Comparison of ENCODE assay signal across 8 cellular contexts in the genomic region with DNA sequence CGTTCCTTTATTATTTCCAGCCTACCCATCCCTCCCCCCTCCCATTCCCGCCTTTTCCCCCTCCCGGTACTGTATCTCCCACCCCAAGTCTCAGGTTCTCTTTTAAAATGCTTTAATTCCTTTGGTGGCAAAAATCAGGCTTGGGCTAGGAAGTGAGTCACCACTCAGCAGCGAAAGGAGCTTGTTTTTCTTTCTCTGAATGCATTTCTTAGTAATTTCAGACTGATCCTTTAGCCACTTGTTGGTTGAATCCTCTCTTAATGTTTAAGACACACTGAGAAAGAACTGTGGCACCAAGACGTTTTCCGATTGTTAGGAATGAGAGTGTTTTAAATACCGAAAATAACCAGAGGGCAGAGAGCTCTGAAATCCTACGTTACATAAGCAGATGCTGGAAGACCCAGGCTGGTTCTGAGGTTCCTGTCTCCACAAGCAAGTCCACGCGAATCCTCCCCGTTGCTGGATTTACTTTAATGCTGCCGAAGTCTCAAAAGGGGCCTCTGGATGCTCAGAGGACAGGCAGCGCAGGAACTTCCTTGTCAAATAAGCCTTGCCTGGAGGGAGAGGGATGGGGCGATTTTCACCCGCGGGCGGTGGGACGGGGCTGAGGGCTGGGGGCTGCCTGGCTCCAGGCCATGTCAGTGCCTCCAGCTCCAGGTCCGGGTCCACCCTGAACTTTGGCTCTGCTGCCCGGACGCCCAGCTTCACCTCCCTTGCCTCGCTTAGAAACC.
DNase-seq lines count a peak whose midpoint lies in the region; ATAC-seq and TF ChIP-seq lines count a peak whose summit lies in the region.

No MANE protein-coding gene starts in this region.

- peak overlapping the region; percentile 76 for H3K4me3 Mint-ChIP-seq in activated naive CD8-positive, alpha-beta T cell

- no peak overlapping the region; the same call in 1 of the 2 replicates for H3K27ac ChIP-seq in HEK293 (ENCODE audit: extremely low read depth, low read depth, low read length)
- H3K27ac ChIP-seq in iPS DF 6.9 (ENCODE audit: low read length), result no peak overlapping the region

- H3K27me3 ChIP-seq in iPS DF 6.9 (ENCODE audit: control insufficient read depth, insufficient read depth, low read length), result no peaks in the 10 kb centered on the region

- H3K4me1 ChIP-seq in HEK293 (ENCODE audit: control insufficient read depth, insufficient read depth, low read length) (no peaks in the 10 kb centered on the region), iPS DF 6.9 (ENCODE audit: control insufficient read depth, insufficient read depth, low read length) (peaks cover 3% of the 10 kb centered on the region; the same call in 1 of the 2 replicates)

- no peaks in the 10 kb centered on the region for H3K9me3 Mint-ChIP-seq in activated naive CD8-positive, alpha-beta T cell (ENCODE audit: low read depth)

- no peaks in the 10 kb centered on the region for H3K36me3 Mint-ChIP-seq in activated naive CD8-positive, alpha-beta T cell

- CTCF ChIA-PET in HEK293 (lab: Yijun Ruan, JAX), result interaction anchor here (0.6 to 1.0 kb wide), 2 partner anchors 49 to 1878 kb away, joined by 3 to 4 read pairs; no protein-coding TSS in a partner anchor

- POLR2A ChIA-PET in HEK293 (lab: Yijun Ruan, JAX), result no interaction called here

- peak overlapping the region; percentile 53 for H3K4me3 ChIP-seq in HEK293 (ENCODE audit: low read depth, low read length)
- H3K4me3 ChIP-seq in iPS DF 6.9 (ENCODE audit: low read length), result peak overlapping the region; percentile 28; the same call in 1 of the 2 replicates
- peak overlapping the region; percentile 62 for H3K4me3 ChIP-seq in skeletal muscle cell (ENCODE audit: low read depth, low read length)

- WGBS in iPS DF 6.9 (ENCODE audit: insufficient coverage, insufficient read length), result no CpG with 5 or more reads among the region's 22 CpGs

- H3K36me3 ChIP-seq in HEK293 (ENCODE audit: control insufficient read depth in 2 of 2, insufficient read depth in 1 of 2, low read length in 2 of 2) (no peaks in the 10 kb centered on the region), iPS DF 6.9 (ENCODE audit: control insufficient read depth, insufficient read depth, low read length) (no peaks in the 10 kb centered on the region)

- ATAC-seq in HG03520 (IDR thresholded peaks at IDR 0.05; ENCODE audit: unreplicated experiment) (no peak), GM19463 (IDR thresholded peaks at IDR 0.05; ENCODE audit: unreplicated experiment) (no peak), HG02763 (IDR thresholded peaks at IDR 0.05; ENCODE audit: unreplicated experiment) (no peak)

- TF ChIP-seq CTCF in HEK293 (tag by site-specific recombination; IDR thresholded peaks at IDR 0.05), result no peak

- DNase-seq in iPS DF 6.9 (ENCODE audit: low read depth, low spot score), result no peak
- DNase-seq in skeletal muscle cell (ENCODE audit: low read depth), result peak; percentile 49
- no peak for DNase-seq in NCI-H2107 (lab: John Stamatoyannopoulos, UW)

- H3K4me1 Mint-ChIP-seq in activated naive CD8-positive, alpha-beta T cell (ENCODE audit: low read depth), result peaks cover 16% of the 10 kb centered on the region

- H3K27me3 Mint-ChIP-seq in activated naive CD8-positive, alpha-beta T cell, result peaks cover 52% of the 10 kb centered on the region

- H3K27ac Mint-ChIP-seq in activated naive CD8-positive, alpha-beta T cell, result no peak overlapping the region

- H3K9me3 ChIP-seq in HEK293 (ENCODE audit: control insufficient read depth, insufficient read depth, low read depth, low read length), result no peaks in the 10 kb centered on the region
- H3K9me3 ChIP-seq in iPS DF 6.9 (ENCODE audit: control insufficient read depth, insufficient read depth, low read length), result no peaks in the 10 kb centered on the region

TF ChIP-seq in HEK293, 187 proteins besides CTCF, POLR2A, EP300 and RAD21 (continues in another document):
- no peak for TF ChIP-seq ZNF561 (tag by site-specific recombination; IDR thresholded peaks at IDR 0.05; ENCODE audit: borderline replicate concordance)
- no peak for TF ChIP-seq ZNF510 (tag by site-specific recombination; IDR thresholded peaks at IDR 0.05; ENCODE audit: insufficient replicate concordance)
- TF ChIP-seq, protein P1, sequence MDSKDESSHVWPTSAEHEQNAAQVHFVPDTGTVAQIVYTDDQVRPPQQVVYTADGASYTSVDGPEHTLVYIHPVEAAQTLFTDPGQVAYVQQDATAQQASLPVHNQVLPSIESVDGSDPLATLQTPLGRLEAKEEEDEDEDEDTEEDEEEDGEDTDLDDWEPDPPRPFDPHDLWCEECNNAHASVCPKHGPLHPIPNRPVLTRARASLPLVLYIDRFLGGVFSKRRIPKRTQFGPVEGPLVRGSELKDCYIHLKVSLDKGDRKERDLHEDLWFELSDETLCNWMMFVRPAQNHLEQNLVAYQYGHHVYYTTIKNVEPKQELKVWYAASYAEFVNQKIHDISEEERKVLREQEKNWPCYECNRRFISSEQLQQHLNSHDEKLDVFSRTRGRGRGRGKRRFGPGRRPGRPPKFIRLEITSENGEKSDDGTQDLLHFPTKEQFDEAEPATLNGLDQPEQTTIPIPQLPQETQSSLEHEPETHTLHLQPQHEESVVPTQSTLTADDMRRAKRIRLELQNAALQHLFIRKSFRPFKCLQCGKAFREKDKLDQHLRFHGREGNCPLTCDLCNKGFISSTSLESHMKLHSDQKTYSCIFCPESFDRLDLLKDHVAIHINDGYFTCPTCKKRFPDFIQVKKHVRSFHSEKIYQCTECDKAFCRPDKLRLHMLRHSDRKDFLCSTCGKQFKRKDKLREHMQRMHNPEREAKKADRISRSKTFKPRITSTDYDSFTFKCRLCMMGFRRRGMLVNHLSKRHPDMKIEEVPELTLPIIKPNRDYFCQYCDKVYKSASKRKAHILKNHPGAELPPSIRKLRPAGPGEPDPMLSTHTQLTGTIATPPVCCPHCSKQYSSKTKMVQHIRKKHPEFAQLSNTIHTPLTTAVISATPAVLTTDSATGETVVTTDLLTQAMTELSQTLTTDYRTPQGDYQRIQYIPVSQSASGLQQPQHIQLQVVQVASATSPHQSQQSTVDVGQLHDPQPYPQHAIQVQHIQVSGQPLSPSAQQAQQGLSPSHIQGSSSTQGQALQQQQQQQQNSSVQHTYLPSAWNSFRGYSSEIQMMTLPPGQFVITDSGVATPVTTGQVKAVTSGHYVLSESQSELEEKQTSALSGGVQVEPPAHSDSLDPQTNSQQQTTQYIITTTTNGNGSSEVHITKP (tag by site-specific recombination; IDR thresholded peaks at IDR 0.05), result peak; percentile 35; the same call in 1 of the 2 replicates
- TF ChIP-seq, protein P2, sequence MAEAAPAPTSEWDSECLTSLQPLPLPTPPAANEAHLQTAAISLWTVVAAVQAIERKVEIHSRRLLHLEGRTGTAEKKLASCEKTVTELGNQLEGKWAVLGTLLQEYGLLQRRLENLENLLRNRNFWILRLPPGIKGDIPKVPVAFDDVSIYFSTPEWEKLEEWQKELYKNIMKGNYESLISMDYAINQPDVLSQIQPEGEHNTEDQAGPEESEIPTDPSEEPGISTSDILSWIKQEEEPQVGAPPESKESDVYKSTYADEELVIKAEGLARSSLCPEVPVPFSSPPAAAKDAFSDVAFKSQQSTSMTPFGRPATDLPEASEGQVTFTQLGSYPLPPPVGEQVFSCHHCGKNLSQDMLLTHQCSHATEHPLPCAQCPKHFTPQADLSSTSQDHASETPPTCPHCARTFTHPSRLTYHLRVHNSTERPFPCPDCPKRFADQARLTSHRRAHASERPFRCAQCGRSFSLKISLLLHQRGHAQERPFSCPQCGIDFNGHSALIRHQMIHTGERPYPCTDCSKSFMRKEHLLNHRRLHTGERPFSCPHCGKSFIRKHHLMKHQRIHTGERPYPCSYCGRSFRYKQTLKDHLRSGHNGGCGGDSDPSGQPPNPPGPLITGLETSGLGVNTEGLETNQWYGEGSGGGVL (tag by site-specific recombination; IDR thresholded peaks at IDR 0.05), result peak; percentile 88
- no peak for TF ChIP-seq ZNF514 (tag by site-specific recombination; IDR thresholded peaks at IDR 0.05)
- TF ChIP-seq SCRT2 (tag by site-specific recombination; IDR thresholded peaks at IDR 0.05), result peak; percentile 83
- no peak for TF ChIP-seq ZNF692 (tag by site-specific recombination; IDR thresholded peaks at IDR 0.05)
- TF ChIP-seq FEZF1 (tag by site-specific recombination; IDR thresholded peaks at IDR 0.05), result 0 out of 2 replicates have a peak, but pooled peaks have one; percentile 41
- 0 out of 2 replicates have a peak, but pooled peaks have one; percentile 8 for TF ChIP-seq SP2 (tag by site-specific recombination; IDR thresholded peaks at IDR 0.05)
- TF ChIP-seq, protein P3, sequence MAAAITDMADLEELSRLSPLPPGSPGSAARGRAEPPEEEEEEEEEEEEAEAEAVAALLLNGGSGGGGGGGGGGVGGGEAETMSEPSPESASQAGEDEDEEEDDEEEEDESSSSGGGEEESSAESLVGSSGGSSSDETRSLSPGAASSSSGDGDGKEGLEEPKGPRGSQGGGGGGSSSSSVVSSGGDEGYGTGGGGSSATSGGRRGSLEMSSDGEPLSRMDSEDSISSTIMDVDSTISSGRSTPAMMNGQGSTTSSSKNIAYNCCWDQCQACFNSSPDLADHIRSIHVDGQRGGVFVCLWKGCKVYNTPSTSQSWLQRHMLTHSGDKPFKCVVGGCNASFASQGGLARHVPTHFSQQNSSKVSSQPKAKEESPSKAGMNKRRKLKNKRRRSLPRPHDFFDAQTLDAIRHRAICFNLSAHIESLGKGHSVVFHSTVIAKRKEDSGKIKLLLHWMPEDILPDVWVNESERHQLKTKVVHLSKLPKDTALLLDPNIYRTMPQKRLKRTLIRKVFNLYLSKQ (tag by site-specific recombination; IDR thresholded peaks at IDR 0.05; ENCODE audit: borderline replicate concordance), result no peak
- no peak for TF ChIP-seq ZNF426 (tag by site-specific recombination; IDR thresholded peaks at IDR 0.05)
- peak; percentile 64; the same call in 1 of the 2 replicates for TF ChIP-seq ZNF335 (tag by site-specific recombination; conservative IDR thresholded peaks at IDR 0.05)
- no peak for TF ChIP-seq ZNF707 (tag by site-specific recombination; IDR thresholded peaks at IDR 0.05)
